In genomic region chrX:69362354-69362753, GRCh38 we compare ENCODE assay signal across 31 cellular contexts.
A peak's percentile ranks its signal among the peaks of the same experiment; 100 is the strongest.
DNase-seq lines count a peak whose midpoint lies in the region; ATAC-seq and TF ChIP-seq lines count a peak whose summit lies in the region.
"Had no signal": no experiment of that assay in that cellular context is flagged by ENCODE, and none has a peak within 500 bp of the region (broad histone marks: within the 10 kb centered on the region; RNA-seq: fewer than 3 reads in every experiment).

No MANE protein-coding gene starts in this region.

- H3K27ac ChIP-seq in SK-N-SH (ENCODE audit: low read depth in 2 of 2, low read length in 1 of 2) (peak overlapping the region; percentile 57 to 65), mesenchymal stem cell (ENCODE audit: low read length, poor library complexity, severe bottlenecking) (no peak overlapping the region), subcutaneous abdominal adipose tissue (ENCODE audit: low read depth, low read length) (peak overlapping the region; percentile 81), right lobe of liver (no peak overlapping the region)
- H3K27ac ChIP-seq: adrenal gland, C4-2B, KMS-11, neural progenitor cell had no signal

- H2AFZ ChIP-seq in SK-N-SH (ENCODE audit: low read depth): 0 out of 2 replicates have a peak overlapping the region, but pooled peaks have one; percentile 16
- no peak overlapping the region for H2AFZ ChIP-seq in mesenchymal stem cell (ENCODE audit: low read depth, low read length)
- H2AFZ ChIP-seq: neural progenitor cell had no signal

- no peaks in the 10 kb centered on the region for H4K20me1 ChIP-seq in SK-N-SH (ENCODE audit: insufficient read depth)

- H3K4me3 ChIP-seq in SK-N-SH (ENCODE audit: low read depth in 2 of 2, low read length in 1 of 2): no peak overlapping the region
- H3K4me3 ChIP-seq in mesenchymal stem cell (ENCODE audit: insufficient read depth in 1 of 2, low read depth in 1 of 2, low read length in 2 of 2): no peak overlapping the region
- H3K4me3 ChIP-seq in subcutaneous abdominal adipose tissue (ENCODE audit: low read depth in 1 of 5, low read length in 5 of 5): no peak overlapping the region
- no peak overlapping the region for H3K4me3 ChIP-seq in right lobe of liver
- H3K4me3 ChIP-seq: adrenal gland, breast epithelium, lung, mucosa of descending colon, neural progenitor cell, stomach, tibial nerve had no signal

- H3K9me2 ChIP-seq in SK-N-SH: no peaks in the 10 kb centered on the region

- no peaks in the 10 kb centered on the region for H3F3A ChIP-seq in SK-N-SH (replicated peaks; ENCODE audit: insufficient read depth)

- TF ChIP-seq POLR2A in right lobe of liver (IDR thresholded peaks at IDR 0.05): no peak

- no peak overlapping the region for H3K14ac ChIP-seq in mesenchymal stem cell (ENCODE audit: low read length in 2 of 2)

- no peak overlapping the region for H3K23ac ChIP-seq in mesenchymal stem cell (ENCODE audit: low read length in 2 of 2)

- no peak overlapping the region for H2BK5ac ChIP-seq in mesenchymal stem cell (ENCODE audit: low read depth, low read length, poor library complexity, severe bottlenecking)

- H3K27me3 ChIP-seq in SK-N-SH (ENCODE audit: insufficient read depth) (no peaks in the 10 kb centered on the region; the same call in 1 of the 2 replicates), mesenchymal stem cell (ENCODE audit: control insufficient read depth in 1 of 2, insufficient read depth in 1 of 2, low read length in 2 of 2) (peaks cover 0 to 64% of the 10 kb centered on the region in 2 experiments), subcutaneous abdominal adipose tissue (ENCODE audit: control insufficient read depth in 5 of 5, insufficient read depth in 4 of 5, low read length in 5 of 5) (peaks cover 0 to 14% (median 5%) of the 10 kb centered on the region in 5 donors), right lobe of liver (no peaks in the 10 kb centered on the region)
- H3K27me3 ChIP-seq: adrenal gland, neural progenitor cell, stomach, tibial nerve had no signal

- no peaks in the 10 kb centered on the region for H3K9me3 ChIP-seq in SK-N-SH
- no peaks in the 10 kb centered on the region for H3K9me3 ChIP-seq in mesenchymal stem cell (ENCODE audit: control insufficient read depth, low read length)
- H3K9me3 ChIP-seq in subcutaneous abdominal adipose tissue (ENCODE audit: control insufficient read depth in 5 of 5, low read length in 5 of 5): peaks cover 0 to 2% (median 0%) of the 10 kb centered on the region in 5 donors
- no peaks in the 10 kb centered on the region for H3K9me3 ChIP-seq in right lobe of liver
- H3K9me3 ChIP-seq: adrenal gland, breast epithelium, mucosa of descending colon, stomach, tibial nerve had no signal

- H3K4me1 ChIP-seq in SK-N-SH (ENCODE audit: control insufficient read depth in 1 of 2, insufficient read depth in 2 of 2, low read depth in 1 of 2, low read length in 1 of 2) (peaks cover 0 to 21% of the 10 kb centered on the region in 2 experiments; a peak in 1 of 4 replicates), mesenchymal stem cell (ENCODE audit: control insufficient read depth, insufficient read depth, low read depth, low read length) (no peaks in the 10 kb centered on the region), subcutaneous abdominal adipose tissue (ENCODE audit: control insufficient read depth in 5 of 5, insufficient read depth in 5 of 5, low read length in 5 of 5) (peaks cover 5 to 49% (median 31%) of the 10 kb centered on the region in 5 donors), right lobe of liver (no peaks in the 10 kb centered on the region)
- H3K4me1 ChIP-seq: adrenal gland, breast epithelium had no signal

- no peak overlapping the region for H3K18ac ChIP-seq in mesenchymal stem cell (ENCODE audit: low read depth in 1 of 2, low read length in 2 of 2)

- H4K8ac ChIP-seq in mesenchymal stem cell (ENCODE audit: low read length): no peak overlapping the region

- no peak overlapping the region for H3K4ac ChIP-seq in mesenchymal stem cell (ENCODE audit: low read depth in 1 of 2, low read length in 2 of 2)

- TF ChIP-seq RAD21 in SK-N-SH (IDR thresholded peaks at IDR 0.05; ENCODE audit: low read length): no peak

- POLR2A ChIA-PET in SK-N-SH (lab: Yijun Ruan, JAX): no interaction called here

- WGBS in SK-N-SH (ENCODE audit: low lambda C conversion rate): 17% methylated on average over 3 of the region's 5 CpGs
- 77% methylated on average over 5 of the region's 5 CpGs for WGBS in mesenchymal stem cell
- WGBS in right lobe of liver (ENCODE audit: insufficient coverage, low coverage, low lambda C conversion rate, missing lambda C conversion rate): no CpG with 5 or more reads among the region's 5 CpGs

- no peak overlapping the region for H2AK5ac ChIP-seq in mesenchymal stem cell (ENCODE audit: low read length, severe bottlenecking)

- H3K79me1 ChIP-seq in mesenchymal stem cell (replicated peaks; ENCODE audit: low read length, poor library complexity, severe bottlenecking): no peaks in the 10 kb centered on the region

- no peak for ATAC-seq in right lobe of liver
- ATAC-seq in HG03432 (IDR thresholded peaks at IDR 0.05; ENCODE audit: unreplicated experiment): no peak
- ATAC-seq: mucosa of descending colon had no signal

- intact Hi-C loops in right lobe of liver (cut with DNase I): no loop called here

- TF ChIP-seq CTCF in SK-N-SH (IDR thresholded peaks at IDR 0.05) (no peak), right lobe of liver (IDR thresholded peaks at IDR 0.05) (no peak)

- H3K79me2 ChIP-seq in SK-N-SH (ENCODE audit: insufficient read depth): no peaks in the 10 kb centered on the region

- H3K9ac ChIP-seq in SK-N-SH (no peak overlapping the region), mesenchymal stem cell (ENCODE audit: low read length) (peak overlapping the region; percentile 24), subcutaneous abdominal adipose tissue (ENCODE audit: low read length in 5 of 5) (no peak overlapping the region)
- H3K9ac ChIP-seq: KMS-11, neural progenitor cell had no signal

- CTCF ChIA-PET in SK-N-SH (lab: Yijun Ruan, JAX): interaction anchor here (1.0 to 1.4 kb wide), 3 partner anchors 11 to 62 kb away, joined by 4 to 7 read pairs (median 4); no protein-coding TSS in a partner anchor

- H4K91ac ChIP-seq in mesenchymal stem cell (ENCODE audit: low read length): no peak overlapping the region

- H2BK120ac ChIP-seq in mesenchymal stem cell (ENCODE audit: low read depth, low read length): no peak overlapping the region

- H3K36me3 ChIP-seq in SK-N-SH (replicated peaks in 1 of 2; ENCODE audit: control insufficient read depth in 1 of 2, insufficient read depth in 2 of 2, low read length in 1 of 2): no peaks in the 10 kb centered on the region
- no peaks in the 10 kb centered on the region for H3K36me3 ChIP-seq in mesenchymal stem cell (ENCODE audit: control insufficient read depth in 1 of 2, insufficient read depth in 2 of 2, low read depth in 1 of 2, low read length in 2 of 2)
- no peaks in the 10 kb centered on the region for H3K36me3 ChIP-seq in subcutaneous abdominal adipose tissue (ENCODE audit: control insufficient read depth in 5 of 5, insufficient read depth in 5 of 5, low read length in 5 of 5)
- no peaks in the 10 kb centered on the region for H3K36me3 ChIP-seq in right lobe of liver
- H3K36me3 ChIP-seq: adrenal gland, breast epithelium, neural progenitor cell, stomach, tibial nerve had no signal

- H3K4me2 ChIP-seq in SK-N-SH (peak overlapping the region; percentile 52; the same call in 1 of the 2 replicates), mesenchymal stem cell (ENCODE audit: low read length, poor library complexity, severe bottlenecking) (no peak overlapping the region)
- H3K4me2 ChIP-seq: KMS-11, neural progenitor cell had no signal

- no peak for TF ChIP-seq EP300 in SK-N-SH (IDR thresholded peaks at IDR 0.05; ENCODE audit: borderline replicate concordance in 1 of 2, low read depth in 1 of 2, low read length in 1 of 2)

- in situ Hi-C loops in KBM-7 (cut with MboI; ENCODE audit: low pct_unique_long_range_greater_than_20kb, low sequenced_read_pairs): no loop called here

- peak; percentile 34 for DNase-seq in EH (ENCODE audit: low read depth)
- DNase-seq in SK-N-SH: no peak
- no peak for DNase-seq in mesenchymal stem cell
- no peak for DNase-seq in right lobe of liver
- no peak for DNase-seq in NCI-H446 treated with DMSO at 0.1 percent for 48 hours (lab: John Stamatoyannopoulos, UW)
- DNase-seq in KBM-7: no peak
- DNase-seq: activated CD4-positive, alpha-beta memory T cell treated with anti-CD3 and anti-CD28 coated beads, Interleukin-2, amount 10 ng/mL, durations not matched to agents 7 days and 5 days; activated CD4-positive, alpha-beta T cell treated with anti-CD3 and anti-CD28 coated beads for 1 hour; activated CD8-positive, alpha-beta memory T cell treated with anti-CD3 and anti-CD28 coated beads, Interleukin-2, amount 50 U/mL, for 4 hours; activated naive CD4-positive, alpha-beta T cell treated with anti-CD3 and anti-CD28 coated beads for 36 hours; adrenal gland; Calu3; DMS79; GF-D8; hippocampal formation; NCI-H1417 treated with DMSO at 0.1 percent for 48 hours; NCI-H2081; NCI-H526; stimulated activated CD4-positive, alpha-beta T cell treated with anti-CD3 and anti-CD28 coated beads, Interleukin-12 subunit alpha, Interleukin-12 subunit beta, amount 100 ng/mL, for 4 hours; stimulated activated CD4-positive, alpha-beta T cell treated with anti-CD3 and anti-CD28 coated beads, Interleukin-2, amount 100 ng/mL, for 48 hours; stomach; T-helper 2 cell had no signal

- H2BK15ac ChIP-seq in mesenchymal stem cell (ENCODE audit: low read depth, poor library complexity, severe bottlenecking): no peak overlapping the region

- no peak overlapping the region for H2BK12ac ChIP-seq in mesenchymal stem cell (ENCODE audit: low read length in 2 of 2)

TF ChIP-seq in SK-N-SH, 30 proteins besides CTCF, POLR2A, EP300 and RAD21 (continues in another document):
- TF ChIP-seq IRF3 (IDR thresholded peaks at IDR 0.05; ENCODE audit: low read depth, low read length): no peak

Comparison
In these comparisons a context has a peak if more than half of its experiments do, and no peak if none do; other contexts are left out.
1. H3K27ac ChIP-seq: peak in SK-N-SH (2 of 2) and subcutaneous abdominal adipose tissue (single experiment); none in mesenchymal stem cell (single experiment) and right lobe of liver (0 of 3).